ENCODE assay signal across 11 cellular contexts in the genomic region with DNA sequence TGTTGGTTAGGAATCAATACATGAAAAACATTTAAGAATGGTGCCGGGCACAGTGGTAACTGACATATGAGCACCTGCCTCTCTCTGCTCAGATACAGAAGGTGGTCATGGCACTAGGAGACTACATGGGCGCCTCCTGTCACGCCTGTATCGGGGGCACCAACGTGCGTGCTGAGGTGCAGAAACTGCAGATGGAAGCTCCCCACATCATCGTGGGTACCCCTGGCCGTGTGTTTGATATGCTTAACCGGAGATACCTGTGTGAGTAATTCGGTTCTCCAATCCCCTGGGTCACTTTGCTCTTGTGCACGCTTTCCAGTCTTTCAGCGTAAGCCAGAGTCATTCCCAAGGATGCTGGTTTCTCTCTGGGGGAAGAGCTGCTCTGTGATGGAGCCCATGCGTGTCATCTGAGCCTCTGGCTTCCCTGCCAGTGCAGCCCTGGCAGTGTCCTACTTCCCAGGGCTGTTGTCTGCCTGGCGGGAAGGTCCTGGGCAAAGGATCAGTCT. TPM values are rescaled to one million over a fixed set of nuclear protein-coding genes. Genes with fewer than 3 reads are reported as not detected.
A peak's percentile ranks its signal among the peaks of the same experiment; 100 is the strongest.
DNase-seq lines count a peak whose midpoint lies in the region; ATAC-seq and TF ChIP-seq lines count a peak whose summit lies in the region.
"Had no signal": no experiment of that assay in that cellular context is flagged by ENCODE, and none has a peak within 500 bp of the region (broad histone marks: within the 10 kb centered on the region; RNA-seq: fewer than 3 reads in every experiment).

No MANE protein-coding gene starts in this region.

- peak overlapping the region; percentile 22 for H3K27ac ChIP-seq in AG04450 (ENCODE audit: low read depth, low read length)
- H3K27ac ChIP-seq in mesenchymal stem cell (ENCODE audit: low read length, poor library complexity, severe bottlenecking) = no peak overlapping the region
- H3K27ac ChIP-seq in caudate nucleus (ENCODE audit: low read depth, low read length) = no peak overlapping the region

- peak; percentile 18 for TF ChIP-seq POLR2A in GM19099 (IDR thresholded peaks at IDR 0.05; ENCODE audit: extremely low read depth, insufficient read length, low read depth)

- H3K9me3 Mint-ChIP-seq in activated T-helper 17 cell treated with anti-CD3 and anti-CD28 coated beads, Interleukin-2, amount 50 U/mL, for 72 hours = no peaks in the 10 kb centered on the region

- no peak overlapping the region for H2AFZ ChIP-seq in mesenchymal stem cell (ENCODE audit: low read depth, low read length)

- H3K27me3 Mint-ChIP-seq in activated T-helper 17 cell treated with anti-CD3 and anti-CD28 coated beads, Interleukin-2, amount 50 U/mL, for 72 hours = no peaks in the 10 kb centered on the region

- 94% methylated on average over 14 of the region's 14 CpGs for WGBS in mesenchymal stem cell

- H3K9ac ChIP-seq in mesenchymal stem cell (ENCODE audit: low read length) = peak overlapping the region; percentile 98

- CTCF ChIA-PET in AG04450 (lab: Charles Lee) = no interaction called here

- no peak for ATAC-seq in activated T-helper 17 cell treated with anti-CD3 and anti-CD28 coated beads, Interleukin-2, amount 50 U/mL, for 72 hours (replicated peaks)
- no peak for ATAC-seq in HG02678 (IDR thresholded peaks at IDR 0.05; ENCODE audit: unreplicated experiment)

- no peak overlapping the region for H3K4me2 ChIP-seq in mesenchymal stem cell (ENCODE audit: low read length, poor library complexity, severe bottlenecking)

- H3K18ac ChIP-seq in mesenchymal stem cell (ENCODE audit: low read depth in 1 of 2, low read length in 2 of 2) = no peak overlapping the region

- H3K14ac ChIP-seq in mesenchymal stem cell (ENCODE audit: low read length in 2 of 2) = no peak overlapping the region

- no peak overlapping the region for H3K23ac ChIP-seq in mesenchymal stem cell (ENCODE audit: low read length in 2 of 2)

- H3K27me3 ChIP-seq in AG04450 (ENCODE audit: control insufficient read depth, insufficient read depth, low read length) (no peaks in the 10 kb centered on the region), mesenchymal stem cell (ENCODE audit: control insufficient read depth in 1 of 2, insufficient read depth in 1 of 2, low read length in 2 of 2) (no peaks in the 10 kb centered on the region)
- H3K27me3 ChIP-seq: transverse colon had no signal

- H3K79me1 ChIP-seq in mesenchymal stem cell (replicated peaks; ENCODE audit: low read length, poor library complexity, severe bottlenecking) = no peaks in the 10 kb centered on the region

- no peak overlapping the region for H4K8ac ChIP-seq in mesenchymal stem cell (ENCODE audit: low read length)

- TF ChIP-seq CTCF in AG04450 (IDR thresholded peaks at IDR 0.05; ENCODE audit: low read depth, low read length) = no peak

- no peak overlapping the region for H2BK15ac ChIP-seq in mesenchymal stem cell (ENCODE audit: low read depth, poor library complexity, severe bottlenecking)

- H2BK12ac ChIP-seq in mesenchymal stem cell (ENCODE audit: low read length in 2 of 2) = no peak overlapping the region

- H3K36me3 Mint-ChIP-seq in activated T-helper 17 cell treated with anti-CD3 and anti-CD28 coated beads, Interleukin-2, amount 50 U/mL, for 72 hours (ENCODE audit: low read depth) = peaks cover 100% of the 10 kb centered on the region

- no peak for DNase-seq in AG04450 (ENCODE audit: low read depth, low spot score)
- DNase-seq in mesenchymal stem cell = no peak
- DNase-seq in NCI-H146 (lab: John Stamatoyannopoulos, UW) = no peak
- no peak for DNase-seq in DMS153 treated with DMSO at 0.1 percent for 48 hours (lab: John Stamatoyannopoulos, UW; ENCODE audit: unreplicated experiment)
- DNase-seq in caudate nucleus (lab: John Stamatoyannopoulos, UW) = no peak
- DNase-seq: NCI-H1092; stimulated activated CD4-positive, alpha-beta T cell treated with anti-CD3 and anti-CD28 coated beads, Interleukin-4, amount 100 ng/mL, for 4 hours; transverse colon had no signal

- H2BK120ac ChIP-seq in mesenchymal stem cell (ENCODE audit: low read depth, low read length) = no peak overlapping the region

- POLR2A ChIA-PET in AG04450 (lab: Yijun Ruan, JAX) = interaction anchor here (0.5 to 0.7 kb wide), 2 partner anchors 154 to 178 kb away, joined by 3 read pairs; no protein-coding TSS in a partner anchor

- H3K4me1 Mint-ChIP-seq in activated T-helper 17 cell treated with anti-CD3 and anti-CD28 coated beads, Interleukin-2, amount 50 U/mL, for 72 hours = peaks cover 47% of the 10 kb centered on the region

- H3K27ac Mint-ChIP-seq in activated T-helper 17 cell treated with anti-CD3 and anti-CD28 coated beads, Interleukin-2, amount 50 U/mL, for 72 hours = peak overlapping the region; percentile 24

- peak overlapping the region; percentile 96 for H3K4me3 Mint-ChIP-seq in activated T-helper 17 cell treated with anti-CD3 and anti-CD28 coated beads, Interleukin-2, amount 50 U/mL, for 72 hours

- no peak overlapping the region for H3K4ac ChIP-seq in mesenchymal stem cell (ENCODE audit: low read depth in 1 of 2, low read length in 2 of 2)

- peaks cover 7% of the 10 kb centered on the region; the same call in 1 of the 2 replicates for H3K9me3 ChIP-seq in AG04450 (ENCODE audit: control insufficient read depth, insufficient read depth, low read length)
- H3K9me3 ChIP-seq in mesenchymal stem cell (ENCODE audit: control insufficient read depth, low read length) = no peaks in the 10 kb centered on the region
- H3K9me3 ChIP-seq: transverse colon had no signal

- no peak overlapping the region for H2AK5ac ChIP-seq in mesenchymal stem cell (ENCODE audit: low read length, severe bottlenecking)

- no peak overlapping the region for H3K4me3 ChIP-seq in AG04450 (ENCODE audit: low read depth, low read length)
- no peak overlapping the region for H3K4me3 ChIP-seq in mesenchymal stem cell (ENCODE audit: insufficient read depth in 1 of 2, low read depth in 1 of 2, low read length in 2 of 2)
- H3K4me3 ChIP-seq: transverse colon had no signal

- peaks cover 54 to 71% of the 10 kb centered on the region in 2 experiments for H3K36me3 ChIP-seq in mesenchymal stem cell (ENCODE audit: control insufficient read depth in 1 of 2, insufficient read depth in 2 of 2, low read depth in 1 of 2, low read length in 2 of 2)

- no peak overlapping the region for H2BK5ac ChIP-seq in mesenchymal stem cell (ENCODE audit: low read depth, low read length, poor library complexity, severe bottlenecking)

- no peak overlapping the region for H4K91ac ChIP-seq in mesenchymal stem cell (ENCODE audit: low read length)

- peaks cover 28% of the 10 kb centered on the region for H3K4me1 ChIP-seq in mesenchymal stem cell (ENCODE audit: control insufficient read depth, insufficient read depth, low read depth, low read length)

RNA-seq across cellular contexts. Expression of a gene that starts 3.0 kb away (rescaled TPM):
- polyA plus RNA-seq in AG04450 (2011; rRNA removed) = 34.1 and 39.6 TPM in 2 replicates
- 11.6 and 21.2 TPM in 2 replicates for polyA minus RNA-seq in AG04450 (2011; rRNA and poly(A)+ RNA removed)
- 10 to 100 TPM; 17.5 to 51.8 TPM for total RNA-seq in activated T-helper 17 cell treated with anti-CD3 and anti-CD28 coated beads, Interleukin-2, amount 50 U/mL, for 72 hours
- 30.9 TPM for polyA plus RNA-seq in mesenchymal stem cell (2013, experiment 1 of 2)
- polyA plus RNA-seq in mesenchymal stem cell (2013, experiment 2 of 2) = 30.8 TPM

RNA-seq across cellular contexts. Expression of a gene that starts 7.2 kb away (rescaled TPM):
- polyA plus RNA-seq in AG04450 (2011; rRNA removed) = 128 and 131 TPM in 2 replicates
- 79.9 and 99.2 TPM in 2 replicates for polyA minus RNA-seq in AG04450 (2011; rRNA and poly(A)+ RNA removed)
- total RNA-seq in activated T-helper 17 cell treated with anti-CD3 and anti-CD28 coated beads, Interleukin-2, amount 50 U/mL, for 72 hours = 10 to 100 TPM; 58.3 to 96.4 TPM
- 81.6 TPM for polyA plus RNA-seq in mesenchymal stem cell (2013, experiment 1 of 2)
- polyA plus RNA-seq in mesenchymal stem cell (2013, experiment 2 of 2) = 78.5 TPM

RNA-seq across cellular contexts. Expression of a gene that starts 13.4 kb away (rescaled TPM):
- 0.24 and 0.29 TPM in 2 replicates for polyA plus RNA-seq in AG04450 (2011; rRNA removed)
- 0.17 TPM in 1 of 2 replicates, not detected in the other for polyA minus RNA-seq in AG04450 (2011; rRNA and poly(A)+ RNA removed)
- total RNA-seq in activated T-helper 17 cell treated with anti-CD3 and anti-CD28 coated beads, Interleukin-2, amount 50 U/mL, for 72 hours = under 1 TPM in 1 of 2 donors, not detected in 1; 0.90 TPM
- 0.98 TPM for polyA plus RNA-seq in mesenchymal stem cell (2013, experiment 1 of 2)
- polyA plus RNA-seq in mesenchymal stem cell (2013, experiment 2 of 2) = 1.0 TPM

RNA-seq across cellular contexts. Expression of a gene that starts 14.8 kb away (rescaled TPM):
- polyA plus RNA-seq in AG04450 (2011; rRNA removed) = 67.6 and 73.4 TPM in 2 replicates
- 58.9 and 63.0 TPM in 2 replicates for polyA minus RNA-seq in AG04450 (2011; rRNA and poly(A)+ RNA removed)
- 10 to 100 TPM; 28.9 to 59.3 TPM for total RNA-seq in activated T-helper 17 cell treated with anti-CD3 and anti-CD28 coated beads, Interleukin-2, amount 50 U/mL, for 72 hours
- 27.5 TPM for polyA plus RNA-seq in mesenchymal stem cell (2013, experiment 1 of 2)
- polyA plus RNA-seq in mesenchymal stem cell (2013, experiment 2 of 2) = 27.0 TPM

RNA-seq across cellular contexts. Expression of a gene that starts 17.9 kb away (rescaled TPM):
- polyA plus RNA-seq in AG04450 (2011; rRNA removed) = 0.83 and 1.0 TPM in 2 replicates
- 0.70 and 0.92 TPM in 2 replicates for polyA minus RNA-seq in AG04450 (2011; rRNA and poly(A)+ RNA removed)
- total RNA-seq in activated T-helper 17 cell treated with anti-CD3 and anti-CD28 coated beads, Interleukin-2, amount 50 U/mL, for 72 hours = 1 to 10 TPM; 1.5 to 1.9 TPM
- 0.61 TPM for polyA plus RNA-seq in mesenchymal stem cell (2013, experiment 1 of 2)
- polyA plus RNA-seq in mesenchymal stem cell (2013, experiment 2 of 2) = 0.23 TPM
